In genomic region chr10:71383972-71384687, GRCh38 we compare ENCODE assay signal across 8 cellular contexts.
DNase-seq lines count a peak whose midpoint lies in the region; ATAC-seq and TF ChIP-seq lines count a peak whose summit lies in the region.

No MANE protein-coding gene starts in this region.

- H3K4me2 ChIP-seq in KMS-11: no peak overlapping the region

- no peaks in the 10 kb centered on the region for H3K4me1 ChIP-seq in KMS-11 (ENCODE audit: low read depth, poor library complexity, severe bottlenecking)

- H3K4me3 ChIP-seq in KMS-11 (IDR thresholded peaks at IDR 0.05; ENCODE audit: insufficient read depth, low read depth, low read length) (no peak overlapping the region), astrocyte of the cerebellum (ENCODE audit: low read depth, low read length) (no peak overlapping the region)

- TF ChIP-seq CTCF in KMS-11 (conservative IDR thresholded peaks at IDR 0.05; ENCODE audit: low read depth, low read length): peak; percentile 86
- peak; percentile 90 for TF ChIP-seq CTCF in astrocyte of the cerebellum (IDR thresholded peaks at IDR 0.05; ENCODE audit: low read depth, low read length, missing control alignments)

- no peaks in the 10 kb centered on the region for H3K79me2 ChIP-seq in KMS-11 (ENCODE audit: insufficient read depth, low read depth)

- no peak overlapping the region for H3K9ac ChIP-seq in KMS-11

- no peaks in the 10 kb centered on the region for H4K20me1 ChIP-seq in KMS-11 (ENCODE audit: insufficient read depth)

- H3K36me3 ChIP-seq in KMS-11 (ENCODE audit: insufficient read depth): no peaks in the 10 kb centered on the region

- no peak overlapping the region for H3K27ac ChIP-seq in KMS-11

- ATAC-seq in GM21825 (IDR thresholded peaks at IDR 0.05; ENCODE audit: unreplicated experiment): no peak

- no peak overlapping the region for H2AFZ ChIP-seq in KMS-11 (ENCODE audit: low read depth)

- no peaks in the 10 kb centered on the region; the same call in 1 of the 2 replicates for H3K27me3 ChIP-seq in KMS-11 (ENCODE audit: insufficient read depth, low read depth)

- DNase-seq in NCI-H2081 (lab: John Stamatoyannopoulos, UW) (peak; percentile 6 to 22), NCI-H2081 treated with DMSO at 0.1 percent for 48 hours (lab: John Stamatoyannopoulos, UW) (no peak), T-helper 9 cell (peak; percentile 69), astrocyte of the cerebellum (ENCODE audit: low read depth) (no peak), hippocampal formation (lab: John Stamatoyannopoulos, UW) (peak; percentile 14 to 68)
- DNase-seq in stimulated activated CD4-positive, alpha-beta T cell treated with anti-CD3 and anti-CD28 coated beads, Interleukin-12 subunit alpha, Interleukin-12 subunit beta, amount 100 ng/mL, for 48 hours (ENCODE audit: low read depth in 2 of 3, low spot score in 1 of 3): peak; percentile 51 to 77 (median 55)

- in situ Hi-C loops in astrocyte of the cerebellum (cut with HindIII; ENCODE audit: low sequenced_read_pairs): loop anchor here (25.0 kb wide), 1 partner anchor 203 kb away; no protein-coding TSS in a partner anchor

Comparison
In these comparisons a context has a peak if more than half of its experiments do, and no peak if none do; other contexts are left out.
1. DNase-seq: peak in NCI-H2081 (2 of 2), T-helper 9 cell (single experiment), hippocampal formation (2 of 2) and stimulated activated CD4-positive, alpha-beta T cell treated with anti-CD3 and anti-CD28 coated beads, Interleukin-12 subunit alpha, Interleukin-12 subunit beta, amount 100 ng/mL, for 48 hours (3 of 3); none in NCI-H2081 treated with DMSO at 0.1 percent for 48 hours (single experiment) and astrocyte of the cerebellum (single experiment).